In genomic region chr2:122341007-122341406, GRCh38 we compare ENCODE assay signal across 1 cellular context.
TF ChIP-seq lines count a peak whose summit lies in the region.

No MANE protein-coding gene starts in this region.

TF ChIP-seq in GM23338, 12 proteins besides CTCF, POLR2A, EP300 and RAD21 (continued from another document):
- no peak for TF ChIP-seq ZNF462 (CRISPR knock-in tag; IDR thresholded peaks at IDR 0.05)
- no peak for TF ChIP-seq EZH2phosphoT487 (IDR thresholded peaks at IDR 0.05; ENCODE audit: unreplicated experiment)
- no peak for TF ChIP-seq CREB1 (CRISPR knock-in tag; IDR thresholded peaks at IDR 0.05; ENCODE audit: low read depth)
- no peak for TF ChIP-seq EZH2 (IDR thresholded peaks at IDR 0.05; ENCODE audit: low read depth, unreplicated experiment)
- TF ChIP-seq ZNF331 (CRISPR knock-in tag; IDR thresholded peaks at IDR 0.05; ENCODE audit: low read depth): no peak
- TF ChIP-seq ZNF114 (CRISPR knock-in tag; IDR thresholded peaks at IDR 0.05): no peak
- no peak for TF ChIP-seq REST (IDR thresholded peaks at IDR 0.05; ENCODE audit: unreplicated experiment)
- no peak for TF ChIP-seq STAT1 (IDR thresholded peaks at IDR 0.05; ENCODE audit: unreplicated experiment)
- TF ChIP-seq JUNB (IDR thresholded peaks at IDR 0.05; ENCODE audit: unreplicated experiment): no peak
- no peak for TF ChIP-seq POLR2AphosphoS5 (IDR thresholded peaks at IDR 0.05; ENCODE audit: low read depth)
- TF ChIP-seq NANOG (IDR thresholded peaks at IDR 0.05; ENCODE audit: borderline replicate concordance): no peak
